In genomic region chr11:285894-286220, GRCh38 we compare ENCODE assay signal across 1 cellular context.
TF ChIP-seq lines count a peak whose summit lies in the region.

No MANE protein-coding gene starts in this region.

TF ChIP-seq in H1, 55 proteins besides CTCF, POLR2A, EP300 and RAD21:
- TF ChIP-seq GTF2F1 (IDR thresholded peaks at IDR 0.05; ENCODE audit: borderline replicate concordance, low read depth, low read length) (no peak), SP2 (IDR thresholded peaks at IDR 0.05; ENCODE audit: low read length) (no peak), KDM4A (IDR thresholded peaks at IDR 0.05; ENCODE audit: low read depth, low read length, severe bottlenecking) (no peak), NANOG (IDR thresholded peaks at IDR 0.05; ENCODE audit: insufficient read depth, low read depth, low read length, poor library complexity, severe bottlenecking) (no peak)
